In genomic region chr5:78361226-78361993, GRCh38 we compare ENCODE assay signal across 1 cellular context.
TF ChIP-seq lines count a peak whose summit lies in the region.

No MANE protein-coding gene starts in this region.

TF ChIP-seq in K562, 482 proteins besides CTCF, POLR2A, EP300 and RAD21 (continued from another document):
- TF ChIP-seq, protein P1, sequence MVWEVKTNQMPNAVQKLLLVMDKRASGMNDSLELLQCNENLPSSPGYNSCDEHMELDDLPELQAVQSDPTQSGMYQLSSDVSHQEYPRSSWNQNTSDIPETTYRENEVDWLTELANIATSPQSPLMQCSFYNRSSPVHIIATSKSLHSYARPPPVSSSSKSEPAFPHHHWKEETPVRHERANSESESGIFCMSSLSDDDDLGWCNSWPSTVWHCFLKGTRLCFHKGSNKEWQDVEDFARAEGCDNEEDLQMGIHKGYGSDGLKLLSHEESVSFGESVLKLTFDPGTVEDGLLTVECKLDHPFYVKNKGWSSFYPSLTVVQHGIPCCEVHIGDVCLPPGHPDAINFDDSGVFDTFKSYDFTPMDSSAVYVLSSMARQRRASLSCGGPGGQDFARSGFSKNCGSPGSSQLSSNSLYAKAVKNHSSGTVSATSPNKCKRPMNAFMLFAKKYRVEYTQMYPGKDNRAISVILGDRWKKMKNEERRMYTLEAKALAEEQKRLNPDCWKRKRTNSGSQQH (CRISPR knock-in tag; IDR thresholded peaks at IDR 0.05), result no peak
- no peak; the same call in 1 of the 2 replicates for TF ChIP-seq MAX (CRISPR knock-in tag; IDR thresholded peaks at IDR 0.05)
